ENCODE assay signal across 24 cellular contexts in the genomic region with DNA sequence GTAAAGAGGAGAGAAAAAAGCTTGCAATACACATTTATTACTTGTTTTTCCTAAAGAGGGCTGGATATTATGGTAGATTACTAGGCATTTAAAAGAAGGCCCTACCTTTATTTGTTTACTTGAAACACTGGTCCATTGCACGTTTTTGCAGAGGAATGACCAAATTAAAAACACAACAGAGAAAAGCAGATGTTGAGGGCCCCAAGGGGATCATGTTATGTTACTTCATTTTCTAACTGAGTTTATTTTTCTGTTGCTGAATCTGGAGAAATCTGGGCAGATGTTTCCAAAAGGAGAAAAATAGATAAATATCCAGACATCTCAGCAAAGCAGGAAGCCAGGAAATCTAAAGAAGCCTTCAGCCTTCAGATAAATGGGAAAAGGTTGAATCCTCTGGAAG.
"Had no signal": no experiment of that assay in that cellular context is flagged by ENCODE, and none has a peak within 500 bp of the region (broad histone marks: within the 10 kb centered on the region; RNA-seq: fewer than 3 reads in every experiment).

No MANE protein-coding gene starts in this region.

- H3K36me3 Mint-ChIP-seq: activated naive CD8-positive, alpha-beta T cell; immature natural killer cell; memory B cell; naive B cell had no signal

- H3K27me3 Mint-ChIP-seq: activated naive CD8-positive, alpha-beta T cell; activated T-cell treated with anti-CD3 and anti-CD28 coated beads, Interleukin-2, amount 50 U/mL, for 24 hours; activated T-helper 17 cell treated with anti-CD3 and anti-CD28 coated beads, Interleukin-2, amount 50 U/mL, for 72 hours had no signal

- H3K9me3 ChIP-seq: esophagus squamous epithelium, mucosa of descending colon, neutrophil, pancreas, psoas muscle, right atrium auricular region, upper lobe of right lung had no signal

- H3K4me3 Mint-ChIP-seq: activated naive CD8-positive, alpha-beta T cell; activated T-cell treated with anti-CD3 and anti-CD28 coated beads, Interleukin-2, amount 50 U/mL, for 24 hours; activated T-helper 17 cell treated with anti-CD3 and anti-CD28 coated beads, Interleukin-2, amount 50 U/mL, for 72 hours; immature natural killer cell; memory B cell; naive B cell had no signal

- H3K27ac Mint-ChIP-seq: activated naive CD8-positive, alpha-beta T cell; activated T-cell treated with anti-CD3 and anti-CD28 coated beads, Interleukin-2, amount 50 U/mL, for 24 hours; activated T-helper 17 cell treated with anti-CD3 and anti-CD28 coated beads, Interleukin-2, amount 50 U/mL, for 72 hours; immature natural killer cell; memory B cell; naive B cell had no signal

- ATAC-seq: activated T-helper 17 cell treated with anti-CD3 and anti-CD28 coated beads, Interleukin-2, amount 50 U/mL, for 72 hours; mucosa of descending colon; pancreas; psoas muscle; stimulated activated naive CD8-positive, alpha-beta T cell treated with anti-CD3 and anti-CD28 coated beads, Interleukin-15, Interleukin-2, amounts not matched to agents 100 U/mL and 50 U/mL, for 24 hours; upper lobe of right lung had no signal

- H3K9me3 Mint-ChIP-seq: memory B cell had no signal

- H3K27me3 ChIP-seq: esophagus squamous epithelium, neutrophil, pancreas, right atrium auricular region, upper lobe of right lung had no signal

- H3K27ac ChIP-seq: coronary artery, esophagus squamous epithelium, neutrophil, pancreas, psoas muscle, right atrium auricular region, upper lobe of right lung had no signal

- H3K4me1 ChIP-seq: esophagus squamous epithelium, pancreas, psoas muscle, right atrium auricular region, upper lobe of right lung had no signal

- DNase-seq: activated CD4-positive, alpha-beta T cell treated with anti-CD3 and anti-CD28 coated beads for 1 hour; activated CD8-positive, alpha-beta memory T cell treated with anti-CD3 and anti-CD28 coated beads for 24 hours; activated CD8-positive, alpha-beta memory T cell treated with anti-CD3 and anti-CD28 coated beads, Interleukin-2, amount 50 U/mL, for 4 hours; activated naive CD4-positive, alpha-beta T cell; activated T-cell treated with anti-CD3 and anti-CD28 coated beads, Interleukin-2, amount 50 U/mL, for 24 hours; cerebellar nuclear complex; esophagus squamous epithelium; foreskin melanocyte; immature natural killer cell; kidney glomerular epithelial cell; mucosa of descending colon; naive B cell; pancreas; psoas muscle; stimulated activated CD4-positive, alpha-beta T cell treated with anti-CD3 and anti-CD28 coated beads, Interleukin-4, amount 100 ng/mL, for 24 hours; stimulated activated naive CD8-positive, alpha-beta T cell treated with anti-CD3 and anti-CD28 coated beads, Interleukin-15, Interleukin-2, amounts not matched to agents 100 U/mL and 50 U/mL, for 24 hours; T-helper 9 cell; upper lobe of right lung had no signal

- H3K4me3 ChIP-seq: coronary artery, esophagus squamous epithelium, mucosa of descending colon, pancreas, psoas muscle, right atrium auricular region, upper lobe of right lung had no signal

- H3K4me1 Mint-ChIP-seq: activated T-helper 17 cell treated with anti-CD3 and anti-CD28 coated beads, Interleukin-2, amount 50 U/mL, for 72 hours; immature natural killer cell; memory B cell; naive B cell had no signal

- H3K36me3 ChIP-seq: esophagus squamous epithelium, neutrophil, pancreas, right atrium auricular region, upper lobe of right lung had no signal
